ENCODE assay signal across 20 cellular contexts in genomic region chr10:55351431-55351830, GRCh38.
"Had no signal": no experiment of that assay in that cellular context is flagged by ENCODE, and none has a peak within 500 bp of the region (broad histone marks: within the 10 kb centered on the region; RNA-seq: fewer than 3 reads in every experiment).

No MANE protein-coding gene starts in this region.

- H3K36me3 Mint-ChIP-seq: memory B cell had no signal

- H3K27me3 Mint-ChIP-seq: memory B cell; progenitor cell of endocrine pancreas; stimulated activated naive CD8-positive, alpha-beta T cell treated with anti-CD3 and anti-CD28 coated beads, Interleukin-15, amount 100 ng/mL, for 72 hours had no signal

- H3K4me1 Mint-ChIP-seq: memory B cell; natural killer cell; stimulated activated naive CD8-positive, alpha-beta T cell treated with anti-CD3 and anti-CD28 coated beads, Interleukin-15, amount 100 ng/mL, for 72 hours had no signal

- H3K4me3 Mint-ChIP-seq: memory B cell; natural killer cell; stimulated activated naive CD8-positive, alpha-beta T cell treated with anti-CD3 and anti-CD28 coated beads, Interleukin-15, amount 100 ng/mL, for 72 hours had no signal

- H3K4me1 ChIP-seq: pancreas, right lobe of liver, thyroid gland, vagina had no signal

- H3K27me3 ChIP-seq: neutrophil, pancreas, right lobe of liver, thyroid gland, vagina had no signal

- H3K4me3 ChIP-seq: dorsolateral prefrontal cortex, lung, pancreas, right lobe of liver, thyroid gland, vagina had no signal

- H3K36me3 ChIP-seq: neutrophil, pancreas, right lobe of liver, thyroid gland, vagina had no signal

- H3K27ac ChIP-seq: dorsolateral prefrontal cortex, neutrophil, pancreas, right lobe of liver, thyroid gland, vagina had no signal

- DNase-seq: dorsolateral prefrontal cortex; effector CD4-positive, alpha-beta T cell; head of caudate nucleus; kidney; natural killer cell; pancreas; right lobe of liver; small intestine; stimulated activated CD4-positive, alpha-beta T cell treated with anti-CD3 and anti-CD28 coated beads, Interleukin-15, amount 100 ng/mL, for 24 hours; stimulated activated CD4-positive, alpha-beta T cell treated with anti-CD3 and anti-CD28 coated beads, Interleukin-2, amount 100 ng/mL, for 48 hours; stimulated activated naive CD4-positive, alpha-beta T cell; stimulated activated naive CD8-positive, alpha-beta T cell treated with anti-CD3 and anti-CD28 coated beads, Interleukin-15, amount 100 ng/mL, for 72 hours; thyroid gland; trophoblast cell had no signal

- ATAC-seq: left lobe of liver; natural killer cell; pancreas; right lobe of liver; stimulated activated naive CD8-positive, alpha-beta T cell treated with anti-CD3 and anti-CD28 coated beads, Interleukin-15, amount 100 ng/mL, for 72 hours had no signal

- H3K9me3 ChIP-seq: neutrophil, pancreas, right lobe of liver, thyroid gland, vagina had no signal

- H3K27ac Mint-ChIP-seq: memory B cell; natural killer cell; progenitor cell of endocrine pancreas; stimulated activated naive CD8-positive, alpha-beta T cell treated with anti-CD3 and anti-CD28 coated beads, Interleukin-15, amount 100 ng/mL, for 72 hours had no signal
